Comparison of ENCODE assay signal across 1 cellular context in the genomic region with DNA sequence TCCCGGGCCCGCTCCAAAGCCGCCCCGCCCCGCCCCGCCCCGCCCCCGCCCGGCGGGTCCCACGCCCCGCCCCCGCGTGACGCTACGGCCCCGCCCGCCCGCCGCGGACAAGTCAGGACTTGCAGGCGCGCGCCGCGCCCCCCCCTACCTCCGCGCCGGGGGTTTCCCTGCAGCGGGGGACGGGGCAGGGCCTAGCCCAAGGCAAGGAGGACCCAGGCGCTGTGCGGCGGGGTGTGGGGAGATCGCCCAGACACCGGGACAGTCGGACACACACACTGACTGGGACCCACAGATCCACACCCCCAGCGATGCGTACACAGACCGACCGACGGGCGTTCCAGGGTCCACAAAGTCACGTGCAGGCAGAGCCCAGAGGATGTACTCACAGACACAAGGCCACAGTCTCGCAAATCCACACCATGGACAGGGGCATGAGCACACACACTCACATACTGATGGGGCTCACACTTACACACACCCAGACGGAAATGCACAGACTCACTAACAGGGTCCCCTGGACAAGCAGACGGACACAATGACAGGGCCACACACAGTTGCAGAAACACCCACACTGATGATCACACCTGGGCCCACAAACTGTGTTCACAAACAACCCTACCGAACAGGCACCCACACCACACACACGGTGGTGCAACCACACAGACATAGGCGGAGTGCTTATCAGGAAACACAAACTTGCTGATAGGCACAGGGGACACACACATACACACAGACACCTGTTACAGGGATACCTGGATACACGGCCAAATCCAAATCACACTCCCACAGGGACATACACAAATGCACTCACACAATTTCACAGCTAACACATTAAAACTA.
TF ChIP-seq lines count a peak whose summit lies in the region.

No MANE protein-coding gene starts in this region.

TF ChIP-seq in HepG2, 621 proteins besides CTCF, POLR2A, EP300 and RAD21 (continued from another document and continues in another):
- TF ChIP-seq, protein P1, sequence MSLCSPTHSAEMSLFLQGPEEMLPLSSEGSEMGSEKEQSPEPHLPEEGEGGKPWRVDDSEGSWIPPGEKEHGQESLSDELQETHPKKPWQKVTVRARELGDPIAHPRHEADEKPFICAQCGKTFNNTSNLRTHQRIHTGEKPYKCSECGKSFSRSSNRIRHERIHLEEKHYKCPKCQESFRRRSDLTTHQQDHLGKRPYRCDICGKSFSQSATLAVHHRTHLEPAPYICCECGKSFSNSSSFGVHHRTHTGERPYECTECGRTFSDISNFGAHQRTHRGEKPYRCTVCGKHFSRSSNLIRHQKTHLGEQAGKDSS (CRISPR knock-in tag; IDR thresholded peaks at IDR 0.05; ENCODE audit: borderline replicate concordance, low read depth): peak; percentile 39; the same call in 1 of the 2 replicates
- TF ChIP-seq ATF7 (IDR thresholded peaks at IDR 0.05): no peak
- no peak for TF ChIP-seq ATF7 (CRISPR knock-in tag; IDR thresholded peaks at IDR 0.05)
- TF ChIP-seq ONECUT2 (CRISPR knock-in tag; IDR thresholded peaks at IDR 0.05): peak; percentile 32; the same call in 1 of the 2 replicates
- TF ChIP-seq, protein P2, sequence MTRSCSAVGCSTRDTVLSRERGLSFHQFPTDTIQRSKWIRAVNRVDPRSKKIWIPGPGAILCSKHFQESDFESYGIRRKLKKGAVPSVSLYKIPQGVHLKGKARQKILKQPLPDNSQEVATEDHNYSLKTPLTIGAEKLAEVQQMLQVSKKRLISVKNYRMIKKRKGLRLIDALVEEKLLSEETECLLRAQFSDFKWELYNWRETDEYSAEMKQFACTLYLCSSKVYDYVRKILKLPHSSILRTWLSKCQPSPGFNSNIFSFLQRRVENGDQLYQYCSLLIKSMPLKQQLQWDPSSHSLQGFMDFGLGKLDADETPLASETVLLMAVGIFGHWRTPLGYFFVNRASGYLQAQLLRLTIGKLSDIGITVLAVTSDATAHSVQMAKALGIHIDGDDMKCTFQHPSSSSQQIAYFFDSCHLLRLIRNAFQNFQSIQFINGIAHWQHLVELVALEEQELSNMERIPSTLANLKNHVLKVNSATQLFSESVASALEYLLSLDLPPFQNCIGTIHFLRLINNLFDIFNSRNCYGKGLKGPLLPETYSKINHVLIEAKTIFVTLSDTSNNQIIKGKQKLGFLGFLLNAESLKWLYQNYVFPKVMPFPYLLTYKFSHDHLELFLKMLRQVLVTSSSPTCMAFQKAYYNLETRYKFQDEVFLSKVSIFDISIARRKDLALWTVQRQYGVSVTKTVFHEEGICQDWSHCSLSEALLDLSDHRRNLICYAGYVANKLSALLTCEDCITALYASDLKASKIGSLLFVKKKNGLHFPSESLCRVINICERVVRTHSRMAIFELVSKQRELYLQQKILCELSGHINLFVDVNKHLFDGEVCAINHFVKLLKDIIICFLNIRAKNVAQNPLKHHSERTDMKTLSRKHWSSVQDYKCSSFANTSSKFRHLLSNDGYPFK (CRISPR knock-in tag; IDR thresholded peaks at IDR 0.05; ENCODE audit: borderline replicate concordance): 0 out of 2 replicates have a peak, but pooled peaks have one; percentile 42
- TF ChIP-seq RAD51 (IDR thresholded peaks at IDR 0.05; ENCODE audit: borderline replicate concordance): peak; percentile 31; the same call in 1 of the 2 replicates
- peak; percentile 77; the same call in 1 of the 2 replicates for TF ChIP-seq REPIN1 (CRISPR knock-in tag; IDR thresholded peaks at IDR 0.05; ENCODE audit: borderline replicate concordance, low read depth)
- 0 out of 2 replicates have a peak, but pooled peaks have one; percentile 17 for TF ChIP-seq CREB1 (IDR thresholded peaks at IDR 0.05)
- no peak for TF ChIP-seq CREB1 (CRISPR knock-in tag; IDR thresholded peaks at IDR 0.05)
- TF ChIP-seq ARNT (IDR thresholded peaks at IDR 0.05): no peak
- TF ChIP-seq ZNF563 (CRISPR knock-in tag; IDR thresholded peaks at IDR 0.05): peak; percentile 35; the same call in 1 of the 2 replicates
- TF ChIP-seq, protein P3, sequence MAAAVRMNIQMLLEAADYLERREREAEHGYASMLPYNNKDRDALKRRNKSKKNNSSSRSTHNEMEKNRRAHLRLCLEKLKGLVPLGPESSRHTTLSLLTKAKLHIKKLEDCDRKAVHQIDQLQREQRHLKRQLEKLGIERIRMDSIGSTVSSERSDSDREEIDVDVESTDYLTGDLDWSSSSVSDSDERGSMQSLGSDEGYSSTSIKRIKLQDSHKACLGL (CRISPR knock-in tag; IDR thresholded peaks at IDR 0.05): peak; percentile 77; the same call in 1 of the 2 replicates
- TF ChIP-seq, protein P4, sequence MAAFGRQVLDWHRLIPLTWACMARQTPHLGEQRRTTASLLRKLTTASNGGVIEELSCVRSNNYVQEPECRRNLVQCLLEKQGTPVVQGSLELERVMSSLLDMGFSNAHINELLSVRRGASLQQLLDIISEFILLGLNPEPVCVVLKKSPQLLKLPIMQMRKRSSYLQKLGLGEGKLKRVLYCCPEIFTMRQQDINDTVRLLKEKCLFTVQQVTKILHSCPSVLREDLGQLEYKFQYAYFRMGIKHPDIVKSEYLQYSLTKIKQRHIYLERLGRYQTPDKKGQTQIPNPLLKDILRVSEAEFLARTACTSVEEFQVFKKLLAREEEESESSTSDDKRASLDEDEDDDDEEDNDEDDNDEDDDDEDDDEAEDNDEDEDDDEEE (CRISPR knock-in tag; IDR thresholded peaks at IDR 0.05): peak; percentile 76; the same call in 1 of the 2 replicates
- TF ChIP-seq, protein P5, sequence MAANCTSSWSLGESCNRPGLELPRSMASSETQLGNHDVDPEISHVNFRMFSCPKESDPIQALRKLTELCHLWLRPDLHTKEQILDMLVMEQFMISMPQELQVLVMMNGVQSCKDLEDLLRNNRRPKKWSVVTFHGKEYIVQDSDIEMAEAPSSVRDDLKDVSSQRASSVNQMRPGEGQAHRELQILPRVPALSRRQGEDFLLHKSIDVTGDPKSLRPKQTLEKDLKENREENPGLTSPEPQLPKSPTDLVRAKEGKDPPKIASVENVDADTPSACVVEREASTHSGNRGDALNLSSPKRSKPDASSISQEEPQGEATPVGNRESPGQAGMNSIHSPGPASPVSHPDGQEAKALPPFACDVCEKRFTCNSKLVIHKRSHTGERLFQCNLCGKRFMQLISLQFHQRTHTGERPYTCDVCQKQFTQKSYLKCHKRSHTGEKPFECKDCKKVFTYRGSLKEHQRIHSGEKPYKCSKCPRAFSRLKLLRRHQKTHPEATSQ (CRISPR knock-in tag; IDR thresholded peaks at IDR 0.05; ENCODE audit: borderline replicate concordance): no peak
- TF ChIP-seq, protein P6, sequence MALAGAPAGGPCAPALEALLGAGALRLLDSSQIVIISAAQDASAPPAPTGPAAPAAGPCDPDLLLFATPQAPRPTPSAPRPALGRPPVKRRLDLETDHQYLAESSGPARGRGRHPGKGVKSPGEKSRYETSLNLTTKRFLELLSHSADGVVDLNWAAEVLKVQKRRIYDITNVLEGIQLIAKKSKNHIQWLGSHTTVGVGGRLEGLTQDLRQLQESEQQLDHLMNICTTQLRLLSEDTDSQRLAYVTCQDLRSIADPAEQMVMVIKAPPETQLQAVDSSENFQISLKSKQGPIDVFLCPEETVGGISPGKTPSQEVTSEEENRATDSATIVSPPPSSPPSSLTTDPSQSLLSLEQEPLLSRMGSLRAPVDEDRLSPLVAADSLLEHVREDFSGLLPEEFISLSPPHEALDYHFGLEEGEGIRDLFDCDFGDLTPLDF (CRISPR knock-in tag; IDR thresholded peaks at IDR 0.05): no peak
- peak; percentile 66 for TF ChIP-seq ZBTB7A (CRISPR knock-in tag; IDR thresholded peaks at IDR 0.05)
- no peak; the same call in none of the 2 replicates for TF ChIP-seq ZNF350 (CRISPR knock-in tag; IDR thresholded peaks at IDR 0.05; ENCODE audit: borderline replicate concordance, low read depth)
- TF ChIP-seq ZNF746 (CRISPR knock-in tag; IDR thresholded peaks at IDR 0.05): peak; percentile 69
- TF ChIP-seq, protein P7, sequence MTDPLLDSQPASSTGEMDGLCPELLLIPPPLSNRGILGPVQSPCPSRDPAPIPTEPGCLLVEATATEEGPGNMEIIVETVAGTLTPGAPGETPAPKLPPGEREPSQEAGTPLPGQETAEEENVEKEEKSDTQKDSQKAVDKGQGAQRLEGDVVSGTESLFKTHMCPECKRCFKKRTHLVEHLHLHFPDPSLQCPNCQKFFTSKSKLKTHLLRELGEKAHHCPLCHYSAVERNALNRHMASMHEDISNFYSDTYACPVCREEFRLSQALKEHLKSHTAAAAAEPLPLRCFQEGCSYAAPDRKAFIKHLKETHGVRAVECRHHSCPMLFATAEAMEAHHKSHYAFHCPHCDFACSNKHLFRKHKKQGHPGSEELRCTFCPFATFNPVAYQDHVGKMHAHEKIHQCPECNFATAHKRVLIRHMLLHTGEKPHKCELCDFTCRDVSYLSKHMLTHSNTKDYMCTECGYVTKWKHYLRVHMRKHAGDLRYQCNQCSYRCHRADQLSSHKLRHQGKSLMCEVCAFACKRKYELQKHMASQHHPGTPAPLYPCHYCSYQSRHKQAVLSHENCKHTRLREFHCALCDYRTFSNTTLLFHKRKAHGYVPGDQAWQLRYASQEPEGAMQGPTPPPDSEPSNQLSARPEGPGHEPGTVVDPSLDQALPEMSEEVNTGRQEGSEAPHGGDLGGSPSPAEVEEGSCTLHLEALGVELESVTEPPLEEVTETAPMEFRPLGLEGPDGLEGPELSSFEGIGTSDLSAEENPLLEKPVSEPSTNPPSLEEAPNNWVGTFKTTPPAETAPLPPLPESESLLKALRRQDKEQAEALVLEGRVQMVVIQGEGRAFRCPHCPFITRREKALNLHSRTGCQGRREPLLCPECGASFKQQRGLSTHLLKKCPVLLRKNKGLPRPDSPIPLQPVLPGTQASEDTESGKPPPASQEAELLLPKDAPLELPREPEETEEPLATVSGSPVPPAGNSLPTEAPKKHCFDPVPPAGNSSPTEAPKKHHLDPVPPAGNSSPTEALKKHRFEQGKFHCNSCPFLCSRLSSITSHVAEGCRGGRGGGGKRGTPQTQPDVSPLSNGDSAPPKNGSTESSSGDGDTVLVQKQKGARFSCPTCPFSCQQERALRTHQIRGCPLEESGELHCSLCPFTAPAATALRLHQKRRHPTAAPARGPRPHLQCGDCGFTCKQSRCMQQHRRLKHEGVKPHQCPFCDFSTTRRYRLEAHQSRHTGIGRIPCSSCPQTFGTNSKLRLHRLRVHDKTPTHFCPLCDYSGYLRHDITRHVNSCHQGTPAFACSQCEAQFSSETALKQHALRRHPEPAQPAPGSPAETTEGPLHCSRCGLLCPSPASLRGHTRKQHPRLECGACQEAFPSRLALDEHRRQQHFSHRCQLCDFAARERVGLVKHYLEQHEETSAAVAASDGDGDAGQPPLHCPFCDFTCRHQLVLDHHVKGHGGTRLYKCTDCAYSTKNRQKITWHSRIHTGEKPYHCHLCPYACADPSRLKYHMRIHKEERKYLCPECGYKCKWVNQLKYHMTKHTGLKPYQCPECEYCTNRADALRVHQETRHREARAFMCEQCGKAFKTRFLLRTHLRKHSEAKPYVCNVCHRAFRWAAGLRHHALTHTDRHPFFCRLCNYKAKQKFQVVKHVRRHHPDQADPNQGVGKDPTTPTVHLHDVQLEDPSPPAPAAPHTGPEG (CRISPR knock-in tag; IDR thresholded peaks at IDR 0.05): peak; percentile 72; the same call in 1 of the 2 replicates
- TF ChIP-seq DR1 (CRISPR knock-in tag; IDR thresholded peaks at IDR 0.05): peak; percentile 83
- TF ChIP-seq, protein P8, sequence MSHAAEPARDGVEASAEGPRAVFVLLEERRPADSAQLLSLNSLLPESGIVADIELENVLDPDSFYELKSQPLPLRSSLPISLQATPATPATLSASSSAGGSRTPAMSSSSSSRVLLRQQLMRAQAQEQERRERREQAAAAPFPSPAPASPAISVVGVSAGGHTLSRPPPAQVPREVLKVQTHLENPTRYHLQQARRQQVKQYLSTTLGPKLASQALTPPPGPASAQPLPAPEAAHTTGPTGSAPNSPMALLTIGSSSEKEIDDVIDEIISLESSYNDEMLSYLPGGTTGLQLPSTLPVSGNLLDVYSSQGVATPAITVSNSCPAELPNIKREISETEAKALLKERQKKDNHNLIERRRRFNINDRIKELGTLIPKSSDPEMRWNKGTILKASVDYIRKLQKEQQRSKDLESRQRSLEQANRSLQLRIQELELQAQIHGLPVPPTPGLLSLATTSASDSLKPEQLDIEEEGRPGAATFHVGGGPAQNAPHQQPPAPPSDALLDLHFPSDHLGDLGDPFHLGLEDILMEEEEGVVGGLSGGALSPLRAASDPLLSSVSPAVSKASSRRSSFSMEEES (CRISPR knock-in tag; IDR thresholded peaks at IDR 0.05): peak; percentile 83
- no peak for TF ChIP-seq ZNF678 (CRISPR knock-in tag; IDR thresholded peaks at IDR 0.05)
- TF ChIP-seq, protein P9, sequence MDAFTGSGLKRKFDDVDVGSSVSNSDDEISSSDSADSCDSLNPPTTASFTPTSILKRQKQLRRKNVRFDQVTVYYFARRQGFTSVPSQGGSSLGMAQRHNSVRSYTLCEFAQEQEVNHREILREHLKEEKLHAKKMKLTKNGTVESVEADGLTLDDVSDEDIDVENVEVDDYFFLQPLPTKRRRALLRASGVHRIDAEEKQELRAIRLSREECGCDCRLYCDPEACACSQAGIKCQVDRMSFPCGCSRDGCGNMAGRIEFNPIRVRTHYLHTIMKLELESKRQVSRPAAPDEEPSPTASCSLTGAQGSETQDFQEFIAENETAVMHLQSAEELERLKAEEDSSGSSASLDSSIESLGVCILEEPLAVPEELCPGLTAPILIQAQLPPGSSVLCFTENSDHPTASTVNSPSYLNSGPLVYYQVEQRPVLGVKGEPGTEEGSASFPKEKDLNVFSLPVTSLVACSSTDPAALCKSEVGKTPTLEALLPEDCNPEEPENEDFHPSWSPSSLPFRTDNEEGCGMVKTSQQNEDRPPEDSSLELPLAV (CRISPR knock-in tag; conservative IDR thresholded peaks at IDR 0.05; ENCODE audit: low read depth): no peak
- TF ChIP-seq ZFP62 (CRISPR knock-in tag; IDR thresholded peaks at IDR 0.05): no peak
- TF ChIP-seq NCOR1 (IDR thresholded peaks at IDR 0.05; ENCODE audit: borderline replicate concordance, low read length): peak; percentile 50; the same call in 1 of the 2 replicates
- 0 out of 2 replicates have a peak, but pooled peaks have one; percentile 59 for TF ChIP-seq NKX3-1 (CRISPR knock-in tag; IDR thresholded peaks at IDR 0.05)
- TF ChIP-seq KLF6 (CRISPR knock-in tag; IDR thresholded peaks at IDR 0.05): peak; percentile 70
- peak; percentile 27 for TF ChIP-seq HNRNPLL (IDR thresholded peaks at IDR 0.05; ENCODE audit: low read depth, low read length, poor library complexity, severe bottlenecking)
- no peak for TF ChIP-seq KDM6A (CRISPR knock-in tag; IDR thresholded peaks at IDR 0.05; ENCODE audit: low read depth)
- TF ChIP-seq ZNF558 (CRISPR knock-in tag; IDR thresholded peaks at IDR 0.05; ENCODE audit: borderline replicate concordance): peak; percentile 65; the same call in 1 of the 2 replicates
- 0 out of 2 replicates have a peak, but pooled peaks have one; percentile 20 for TF ChIP-seq GATA4 (IDR thresholded peaks at IDR 0.05; ENCODE audit: borderline replicate concordance, low read depth)
- TF ChIP-seq, protein P10, sequence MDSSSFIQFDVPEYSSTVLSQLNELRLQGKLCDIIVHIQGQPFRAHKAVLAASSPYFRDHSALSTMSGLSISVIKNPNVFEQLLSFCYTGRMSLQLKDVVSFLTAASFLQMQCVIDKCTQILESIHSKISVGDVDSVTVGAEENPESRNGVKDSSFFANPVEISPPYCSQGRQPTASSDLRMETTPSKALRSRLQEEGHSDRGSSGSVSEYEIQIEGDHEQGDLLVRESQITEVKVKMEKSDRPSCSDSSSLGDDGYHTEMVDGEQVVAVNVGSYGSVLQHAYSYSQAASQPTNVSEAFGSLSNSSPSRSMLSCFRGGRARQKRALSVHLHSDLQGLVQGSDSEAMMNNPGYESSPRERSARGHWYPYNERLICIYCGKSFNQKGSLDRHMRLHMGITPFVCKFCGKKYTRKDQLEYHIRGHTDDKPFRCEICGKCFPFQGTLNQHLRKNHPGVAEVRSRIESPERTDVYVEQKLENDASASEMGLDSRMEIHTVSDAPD (CRISPR knock-in tag; IDR thresholded peaks at IDR 0.05): no peak
- peak; percentile 45; the same call in 1 of the 2 replicates for TF ChIP-seq TBX3 (IDR thresholded peaks at IDR 0.05; ENCODE audit: borderline replicate concordance)
